Comparison of ENCODE assay signal across 27 cellular contexts in the genomic region with DNA sequence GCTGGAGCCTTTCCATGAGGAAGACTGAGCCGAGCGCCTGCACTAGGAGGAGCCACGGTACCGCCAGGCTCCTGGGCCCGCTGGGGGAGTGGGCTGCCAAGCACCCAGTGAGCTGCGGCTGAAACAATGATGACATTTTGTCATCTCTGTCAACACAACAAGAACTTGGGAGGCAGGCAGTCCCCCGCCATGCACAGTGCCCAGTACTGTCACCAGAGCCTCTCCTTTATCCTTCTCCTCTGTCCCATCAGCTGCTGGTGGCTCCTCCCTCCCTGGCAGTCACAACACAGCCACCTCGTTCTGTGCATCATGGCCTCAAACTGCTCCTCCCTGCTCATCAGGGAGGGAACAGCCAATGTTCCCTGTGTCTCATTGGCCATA. TPM values are rescaled to one million over a fixed set of nuclear protein-coding genes. Genes with fewer than 3 reads are reported as not detected.
DNase-seq lines count a peak whose midpoint lies in the region; ATAC-seq and TF ChIP-seq lines count a peak whose summit lies in the region.
"Had no signal": no experiment of that assay in that cellular context is flagged by ENCODE, and none has a peak within 500 bp of the region (broad histone marks: within the 10 kb centered on the region; RNA-seq: fewer than 3 reads in every experiment).

No MANE protein-coding gene starts in this region.

- no peaks in the 10 kb centered on the region for H3K27me3 Mint-ChIP-seq in WTC11 (ENCODE audit: low read depth)
- H3K27me3 Mint-ChIP-seq in activated CD4-positive, alpha-beta T cell treated with anti-CD3 and anti-CD28 coated beads, Interleukin-2, amount 10 ng/mL, durations not matched to agents 7 days and 5 days, result peaks cover 12% of the 10 kb centered on the region

- no peak for TF ChIP-seq POLR2A in stomach (IDR thresholded peaks at IDR 0.05)

- H3K4me1 Mint-ChIP-seq in WTC11, result peaks cover 10% of the 10 kb centered on the region; the same call in 1 of the 2 replicates
- H3K4me1 Mint-ChIP-seq in activated CD4-positive, alpha-beta T cell treated with anti-CD3 and anti-CD28 coated beads, Interleukin-2, amount 10 ng/mL, durations not matched to agents 7 days and 5 days, result peaks cover 5% of the 10 kb centered on the region
- H3K4me1 Mint-ChIP-seq: activated T-helper 17 cell treated with anti-CD3 and anti-CD28 coated beads, Interleukin-2, amount 50 U/mL, for 72 hours; stimulated activated effector memory CD8-positive, alpha-beta T cell treated with anti-CD3 and anti-CD28 coated beads, Interleukin-12 subunit alpha, Interleukin-12 subunit beta, amount 100 ng/mL, for 72 hours had no signal

- CTCF ChIA-PET in WTC11 (lab: Charles Lee), result interaction anchor here (1.1 kb wide), 2 partner anchors 92 to 203 kb away, joined by 4 to 5 read pairs; no protein-coding TSS in a partner anchor
- CTCF ChIA-PET in activated CD4-positive, alpha-beta T cell treated with anti-CD3 and anti-CD28 coated beads, Interleukin-2, amount 10 ng/mL, durations not matched to agents 7 days and 5 days (lab: Charles Lee), result interaction anchor here (0.5 kb wide), 1 partner anchor 40 kb away, joined by 5 read pairs; no protein-coding TSS in a partner anchor

- TF ChIP-seq CTCF in WTC11 (IDR thresholded peaks at IDR 0.05) (no peak), stomach (IDR thresholded peaks at IDR 0.05) (no peak)

- ATAC-seq in WTC11, result no peak
- ATAC-seq in HG02884 (IDR thresholded peaks at IDR 0.05; ENCODE audit: unreplicated experiment), result no peak
- ATAC-seq: activated CD8-positive, alpha-beta memory T cell treated with anti-CD3 and anti-CD28 coated beads, Interleukin-2, amount 10 ng/mL, durations not matched to agents 7 days and 5 days; activated T-helper 17 cell treated with anti-CD3 and anti-CD28 coated beads, Interleukin-2, amount 50 U/mL, for 72 hours; GM12878; left colon; PC-3; psoas muscle; stimulated activated effector memory CD8-positive, alpha-beta T cell treated with anti-CD3 and anti-CD28 coated beads, Interleukin-12 subunit alpha, Interleukin-12 subunit beta, amount 100 ng/mL, for 72 hours had no signal

- peaks cover 13 to 19% (median 17%) of the 10 kb centered on the region in 4 donors for H3K4me1 ChIP-seq in stomach
- H3K4me1 ChIP-seq: thyroid gland had no signal

- H3K36me3 Mint-ChIP-seq in WTC11, result no peaks in the 10 kb centered on the region
- no peaks in the 10 kb centered on the region for H3K36me3 Mint-ChIP-seq in activated CD4-positive, alpha-beta T cell treated with anti-CD3 and anti-CD28 coated beads, Interleukin-2, amount 10 ng/mL, durations not matched to agents 7 days and 5 days (ENCODE audit: low read depth)
- H3K36me3 Mint-ChIP-seq: activated CD8-positive, alpha-beta memory T cell treated with anti-CD3 and anti-CD28 coated beads, Interleukin-2, amount 10 ng/mL, durations not matched to agents 7 days and 5 days; brain; stimulated activated effector memory CD8-positive, alpha-beta T cell treated with anti-CD3 and anti-CD28 coated beads, Interleukin-12 subunit alpha, Interleukin-12 subunit beta, amount 100 ng/mL, for 72 hours had no signal

- H3K9me3 ChIP-seq in stomach, result peaks cover 0 to 2% (median under 1%) of the 10 kb centered on the region in 4 donors
- H3K9me3 ChIP-seq: colonic mucosa, psoas muscle, thyroid gland had no signal

- TF ChIP-seq EP300 in stomach (IDR thresholded peaks at IDR 0.05), result no peak

- no peaks in the 10 kb centered on the region for H3K9me3 Mint-ChIP-seq in WTC11
- H3K9me3 Mint-ChIP-seq in activated CD4-positive, alpha-beta T cell treated with anti-CD3 and anti-CD28 coated beads, Interleukin-2, amount 10 ng/mL, durations not matched to agents 7 days and 5 days, result peaks cover 2% of the 10 kb centered on the region

- H3K27me3 ChIP-seq in stomach, result peaks cover 0 to 16% (median 0%) of the 10 kb centered on the region in 3 donors
- H3K27me3 ChIP-seq: colonic mucosa, thyroid gland had no signal

- POLR2A ChIA-PET in WTC11 (lab: Charles Lee), result no interaction called here
- POLR2A ChIA-PET in activated CD4-positive, alpha-beta T cell treated with anti-CD3 and anti-CD28 coated beads, Interleukin-2, amount 10 ng/mL, durations not matched to agents 7 days and 5 days (lab: Charles Lee), result interaction anchor here (0.6 kb wide), 1 partner anchor 225 kb away, joined by 3 read pairs; no protein-coding TSS in a partner anchor

- intact Hi-C loops in stomach (cut with DNase I; ENCODE audit: low total_unique reads), result no loop called here

- DNase-seq in DMS53 (lab: John Stamatoyannopoulos, UW) (peak; percentile 79), WTC11 (ENCODE audit: low spot score) (no peak), islet precursor cell (peak; percentile 42), pons (ENCODE audit: low spot score) (peak; percentile 96), cerebellar nuclear complex (lab: John Stamatoyannopoulos, UW) (no peak), stomach (no peak)
- no peak for DNase-seq in activated CD4-positive, alpha-beta T cell treated with anti-CD3 and anti-CD28 coated beads, Interleukin-2, amount 10 ng/mL, durations not matched to agents 7 days and 5 days
- DNase-seq: activated CD4-positive, alpha-beta T cell treated with anti-CD3 and anti-CD28 coated beads for 48 hours; DMS79; left colon; NCI-H1092; NCI-H2081 treated with DMSO at 0.1 percent for 48 hours; NCI-H446; PC-3; psoas muscle; SIG-M5; stimulated activated CD4-positive, alpha-beta T cell treated with anti-CD3 and anti-CD28 coated beads, Interleukin-2, amount 100 ng/mL, for 24 hours; thyroid gland had no signal

- H3K27ac Mint-ChIP-seq in WTC11, result 0 out of 2 replicates have a peak overlapping the region, but pooled peaks have one; percentile 51
- no peak overlapping the region for H3K27ac Mint-ChIP-seq in activated CD4-positive, alpha-beta T cell treated with anti-CD3 and anti-CD28 coated beads, Interleukin-2, amount 10 ng/mL, durations not matched to agents 7 days and 5 days
- H3K27ac Mint-ChIP-seq: activated CD8-positive, alpha-beta memory T cell treated with anti-CD3 and anti-CD28 coated beads, Interleukin-2, amount 10 ng/mL, durations not matched to agents 7 days and 5 days; activated T-helper 17 cell treated with anti-CD3 and anti-CD28 coated beads, Interleukin-2, amount 50 U/mL, for 72 hours; brain; nephron; stimulated activated effector memory CD8-positive, alpha-beta T cell treated with anti-CD3 and anti-CD28 coated beads, Interleukin-12 subunit alpha, Interleukin-12 subunit beta, amount 100 ng/mL, for 72 hours had no signal

- H3K36me3 ChIP-seq in stomach, result no peaks in the 10 kb centered on the region
- H3K36me3 ChIP-seq: colonic mucosa, thyroid gland had no signal

- no peak overlapping the region for H3K4me3 ChIP-seq in stomach
- H3K4me3 ChIP-seq: colonic mucosa, GM12878, psoas muscle, skin epidermis, thyroid gland had no signal

- H3K27ac ChIP-seq in stomach, result no peak overlapping the region
- H3K27ac ChIP-seq: psoas muscle, skin epidermis, thyroid gland had no signal

- H3K4me3 Mint-ChIP-seq in WTC11, result no peak overlapping the region
- H3K4me3 Mint-ChIP-seq in activated CD4-positive, alpha-beta T cell treated with anti-CD3 and anti-CD28 coated beads, Interleukin-2, amount 10 ng/mL, durations not matched to agents 7 days and 5 days, result no peak overlapping the region
- H3K4me3 Mint-ChIP-seq: activated CD8-positive, alpha-beta memory T cell treated with anti-CD3 and anti-CD28 coated beads, Interleukin-2, amount 10 ng/mL, durations not matched to agents 7 days and 5 days; activated T-helper 17 cell treated with anti-CD3 and anti-CD28 coated beads, Interleukin-2, amount 50 U/mL, for 72 hours; brain; nephron; stimulated activated effector memory CD8-positive, alpha-beta T cell treated with anti-CD3 and anti-CD28 coated beads, Interleukin-12 subunit alpha, Interleukin-12 subunit beta, amount 100 ng/mL, for 72 hours had no signal

- 75 to 85% (median 81%) methylated on average over 6 to 8 of the region's 8 CpGs for WGBS in stomach, 5 donors

TF ChIP-seq in WTC11, 78 proteins besides CTCF, POLR2A, EP300 and RAD21 (continues in another document):
- TF ChIP-seq ETV6 (CRISPR knock-in tag; IDR thresholded peaks at IDR 0.05), result no peak
- no peak for TF ChIP-seq GABPB1 (CRISPR knock-in tag; IDR thresholded peaks at IDR 0.05)
- no peak for TF ChIP-seq ELF4 (CRISPR knock-in tag; IDR thresholded peaks at IDR 0.05; ENCODE audit: low read depth)
- TF ChIP-seq, protein P1, sequence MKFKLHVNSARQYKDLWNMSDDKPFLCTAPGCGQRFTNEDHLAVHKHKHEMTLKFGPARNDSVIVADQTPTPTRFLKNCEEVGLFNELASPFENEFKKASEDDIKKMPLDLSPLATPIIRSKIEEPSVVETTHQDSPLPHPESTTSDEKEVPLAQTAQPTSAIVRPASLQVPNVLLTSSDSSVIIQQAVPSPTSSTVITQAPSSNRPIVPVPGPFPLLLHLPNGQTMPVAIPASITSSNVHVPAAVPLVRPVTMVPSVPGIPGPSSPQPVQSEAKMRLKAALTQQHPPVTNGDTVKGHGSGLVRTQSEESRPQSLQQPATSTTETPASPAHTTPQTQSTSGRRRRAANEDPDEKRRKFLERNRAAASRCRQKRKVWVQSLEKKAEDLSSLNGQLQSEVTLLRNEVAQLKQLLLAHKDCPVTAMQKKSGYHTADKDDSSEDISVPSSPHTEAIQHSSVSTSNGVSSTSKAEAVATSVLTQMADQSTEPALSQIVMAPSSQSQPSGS (CRISPR knock-in tag; IDR thresholded peaks at IDR 0.05; ENCODE audit: borderline replicate concordance, low read depth), result no peak
- TF ChIP-seq GRHL2 (CRISPR knock-in tag; IDR thresholded peaks at IDR 0.05; ENCODE audit: insufficient replicate concordance, severe bottlenecking), result no peak
- TF ChIP-seq, protein P2, sequence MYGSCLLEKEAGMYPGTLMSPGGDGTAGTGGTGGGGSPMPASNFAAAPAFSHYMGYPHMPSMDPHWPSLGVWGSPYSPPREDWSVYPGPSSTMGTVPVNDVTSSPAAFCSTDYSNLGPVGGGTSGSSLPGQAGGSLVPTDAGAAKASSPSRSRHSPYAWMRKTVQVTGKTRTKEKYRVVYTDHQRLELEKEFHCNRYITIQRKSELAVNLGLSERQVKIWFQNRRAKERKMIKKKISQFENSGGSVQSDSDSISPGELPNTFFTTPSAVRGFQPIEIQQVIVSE (CRISPR knock-in tag; IDR thresholded peaks at IDR 0.05; ENCODE audit: borderline replicate concordance), result no peak
- TF ChIP-seq ZNF138 (CRISPR knock-in tag; conservative IDR thresholded peaks at IDR 0.05), result no peak
- TF ChIP-seq TP53 (CRISPR knock-in tag; IDR thresholded peaks at IDR 0.05), result no peak

RNA-seq across cellular contexts. Expression of a gene that starts 34.0 kb away (rescaled TPM):
- total RNA-seq in WTC11 (2021) (2.9 to 3.8 TPM (median 3.8 TPM) in 3 replicates), stomach (10 to 100 TPM in 4 of 5 donors, 1 to 10 TPM in 1; 2.9 to 91.5 (median 24.4) TPM)
- polyA plus RNA-seq in stomach, result 10 to 100 TPM in 1 of 3 donors, 1 to 10 TPM in 2; 2.8 to 14.4 (median 8.2) TPM
- total RNA-seq in activated CD4-positive, alpha-beta T cell treated with anti-CD3 and anti-CD28 coated beads, Interleukin-2, amount 10 ng/mL, durations not matched to agents 7 days and 5 days, result under 1 TPM; 0.46 to 0.74 TPM

Comparison
In these comparisons a context has a peak if more than half of its experiments do, and no peak if none do; other contexts are left out.
1. DNase-seq: peak in DMS53 (single experiment), islet precursor cell (single experiment) and pons (single experiment); none in WTC11 (single experiment), cerebellar nuclear complex (0 of 2), stomach (single experiment) and activated CD4-positive, alpha-beta T cell treated with anti-CD3 and anti-CD28 coated beads, Interleukin-2, amount 10 ng/mL, durations not matched to agents 7 days and 5 days (single experiment).